1 cellular context compared by ENCODE assay signal in the genomic region with DNA sequence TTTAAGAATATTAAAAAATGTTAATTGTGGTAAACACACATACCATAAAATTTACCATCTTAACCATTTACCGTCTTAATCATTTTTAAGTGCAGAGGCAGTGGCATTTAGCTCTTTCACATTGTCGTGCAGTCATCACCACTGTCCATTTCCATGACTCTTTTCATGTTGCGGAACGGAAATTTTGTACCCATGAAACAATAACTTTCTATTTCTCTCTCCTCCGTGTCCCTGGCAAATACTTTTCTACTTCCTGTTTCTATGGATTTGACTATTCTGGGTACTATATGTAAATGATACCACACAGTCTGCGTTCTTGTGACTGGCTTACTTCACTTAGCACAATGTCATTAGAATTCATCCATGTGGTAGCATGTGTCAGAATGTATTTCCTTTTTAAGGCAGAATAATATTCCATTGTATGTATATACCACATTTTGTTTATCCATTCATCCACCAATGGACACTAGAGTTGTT.
TF ChIP-seq lines count a peak whose summit lies in the region.

No MANE protein-coding gene starts in this region.

TF ChIP-seq in HCT116, 20 proteins besides CTCF, POLR2A, EP300 and RAD21 (continued from another document):
- TF ChIP-seq SP1 (IDR thresholded peaks at IDR 0.05; ENCODE audit: low read depth), result no peak
- no peak for TF ChIP-seq EZH2phosphoT487 (IDR thresholded peaks at IDR 0.05; ENCODE audit: borderline replicate concordance)
- TF ChIP-seq CEBPB (IDR thresholded peaks at IDR 0.05; ENCODE audit: low read depth), result no peak
- no peak for TF ChIP-seq MAX (IDR thresholded peaks at IDR 0.05)
- TF ChIP-seq REST (IDR thresholded peaks at IDR 0.05; ENCODE audit: low read depth), result no peak
- TF ChIP-seq POLR2AphosphoS5 (IDR thresholded peaks at IDR 0.05; ENCODE audit: low read depth, low read length), result no peak
- no peak for TF ChIP-seq SRF (IDR thresholded peaks at IDR 0.05; ENCODE audit: low read depth)
